In genomic region chr4:184384056-184384809, GRCh38 we compare ENCODE assay signal across 8 cellular contexts.
DNase-seq lines count a peak whose midpoint lies in the region; ATAC-seq and TF ChIP-seq lines count a peak whose summit lies in the region.

No MANE protein-coding gene starts in this region.

- H3K79me2 ChIP-seq in DND-41 (ENCODE audit: insufficient read depth, low read length) (no peaks in the 10 kb centered on the region), parathyroid adenoma (no peaks in the 10 kb centered on the region)

- TF ChIP-seq CTCF in DND-41 (IDR thresholded peaks at IDR 0.05; ENCODE audit: borderline replicate concordance, extremely low read depth, low read length, poor library complexity, severe bottlenecking) (no peak), parathyroid adenoma (IDR thresholded peaks at IDR 0.05) (no peak)

- H3K4me1 ChIP-seq in DND-41 (ENCODE audit: insufficient read depth, low read length) (peaks cover 37% of the 10 kb centered on the region), parathyroid adenoma (peaks cover 26% of the 10 kb centered on the region)

- H3K9ac ChIP-seq in DND-41 (ENCODE audit: low read depth, low read length): peak overlapping the region; percentile 14; the same call in 1 of the 2 replicates
- H3K9ac ChIP-seq in parathyroid adenoma: no peak overlapping the region

- no peak overlapping the region for H2AFZ ChIP-seq in DND-41 (ENCODE audit: low read depth, low read length)
- no peak overlapping the region for H2AFZ ChIP-seq in parathyroid adenoma

- H3K4me2 ChIP-seq in DND-41 (ENCODE audit: insufficient read depth, low read length): peak overlapping the region; percentile 66
- peak overlapping the region; percentile 24 for H3K4me2 ChIP-seq in parathyroid adenoma (ENCODE audit: low read length)

- peaks cover 10% of the 10 kb centered on the region; the same call in 1 of the 2 replicates for H4K20me1 ChIP-seq in DND-41 (ENCODE audit: insufficient read depth, low read length)

- H3K4me3 ChIP-seq in DND-41 (ENCODE audit: low read depth in 1 of 2, low read length in 2 of 2): no peak overlapping the region
- H3K4me3 ChIP-seq in parathyroid adenoma (ENCODE audit: low read depth, low read length): no peak overlapping the region

- H3K27ac ChIP-seq in DND-41 (ENCODE audit: low read length) (peak overlapping the region; percentile 71), parathyroid adenoma (peak overlapping the region; percentile 47)

- H3K9me3 ChIP-seq in DND-41 (ENCODE audit: insufficient read depth, low read length, severe bottlenecking) (no peaks in the 10 kb centered on the region), parathyroid adenoma (ENCODE audit: control insufficient read depth, low read length) (no peaks in the 10 kb centered on the region)

- H3K27me3 ChIP-seq in DND-41 (ENCODE audit: insufficient read depth, low read length, poor library complexity) (no peaks in the 10 kb centered on the region), parathyroid adenoma (ENCODE audit: control insufficient read depth, insufficient read depth, low read length) (no peaks in the 10 kb centered on the region)

- ATAC-seq in DND-41 (ENCODE audit: insufficient read depth, low read depth): peak; percentile 85
- peak; percentile 81 for ATAC-seq in GM19395 (IDR thresholded peaks at IDR 0.05; ENCODE audit: unreplicated experiment)
- peak; percentile 87 for ATAC-seq in HG03432 (IDR thresholded peaks at IDR 0.05; ENCODE audit: unreplicated experiment)

- peak; percentile 75 for DNase-seq in DND-41
- DNase-seq in SKM-1 (lab: John Stamatoyannopoulos, UW; ENCODE audit: unreplicated experiment): peak; percentile 70
- DNase-seq in fibroblast of gingiva (ENCODE audit: low read depth): peak; percentile 97
- no peak for DNase-seq in iPS-NIHi7 (ENCODE audit: extremely low spot score)
- DNase-seq in DMS153 (lab: John Stamatoyannopoulos, UW): no peak

- H3K36me3 ChIP-seq in DND-41 (ENCODE audit: insufficient read depth, low read length) (peaks cover 21% of the 10 kb centered on the region), parathyroid adenoma (ENCODE audit: control insufficient read depth, insufficient read depth, low read length) (no peaks in the 10 kb centered on the region)

Comparison
In these comparisons a context has a peak if more than half of its experiments do, and no peak if none do; other contexts are left out.
1. DNase-seq: peak in DND-41 (single experiment), SKM-1 (single experiment) and fibroblast of gingiva (single experiment); none in iPS-NIHi7 (single experiment) and DMS153 (single experiment).
2. Peak in every context shown above with its lines, with median percentiles within 50 percentile points of each other: ATAC-seq.